Comparison of ENCODE assay signal across 8 cellular contexts in the genomic region with DNA sequence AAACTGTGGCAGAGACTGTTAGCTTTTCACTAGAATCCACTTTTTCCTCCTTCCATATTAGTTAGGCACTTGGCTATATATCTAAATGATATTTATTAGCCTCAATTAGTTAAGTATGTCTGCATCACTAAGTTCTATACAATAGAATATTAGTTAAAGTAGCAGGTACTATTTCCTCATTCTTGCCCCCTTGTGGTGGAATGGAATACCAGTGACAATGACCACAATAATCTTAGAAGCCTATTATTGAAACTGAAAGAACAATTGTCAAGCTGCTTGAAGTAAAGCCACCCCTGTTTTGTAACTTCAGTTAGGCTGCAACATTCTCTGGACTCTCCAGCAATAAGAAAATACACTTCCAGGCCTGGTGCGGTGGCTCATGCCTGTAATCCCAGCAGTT.
DNase-seq lines count a peak whose midpoint lies in the region; ATAC-seq and TF ChIP-seq lines count a peak whose summit lies in the region.

No MANE protein-coding gene starts in this region.

- H3K4me2 ChIP-seq in MM.1S (ENCODE audit: low read depth, low read length) (peak overlapping the region; percentile 30; the same call in 1 of the 2 replicates), fibroblast of lung (ENCODE audit: extremely low read depth, insufficient read depth, low read length) (no peak overlapping the region)

- H3K27me3 ChIP-seq in cardiac muscle cell (no peaks in the 10 kb centered on the region), MM.1S (replicated peaks; ENCODE audit: insufficient read depth, low read length) (no peaks in the 10 kb centered on the region), fibroblast of lung (ENCODE audit: control insufficient read depth, insufficient read depth, low read length) (no peaks in the 10 kb centered on the region)

- intact Hi-C loops in left cardiac atrium (cut with DNase I) = no loop called here

- H3K27ac ChIP-seq in cardiac muscle cell (no peak overlapping the region), MM.1S (ENCODE audit: low read length) (no peak overlapping the region), fibroblast of lung (ENCODE audit: insufficient read depth, low read length) (no peak overlapping the region)

- H3K9me3 ChIP-seq in cardiac muscle cell (ENCODE audit: low read depth) = no peaks in the 10 kb centered on the region
- H3K9me3 ChIP-seq in MM.1S (replicated peaks; ENCODE audit: insufficient read depth, low read length) = no peaks in the 10 kb centered on the region
- H3K9me3 ChIP-seq in fibroblast of lung (ENCODE audit: control insufficient read depth, insufficient read depth, low read depth, low read length) = no peaks in the 10 kb centered on the region

- H2AFZ ChIP-seq in MM.1S (ENCODE audit: low read length) (no peak overlapping the region), fibroblast of lung (ENCODE audit: low read length) (no peak overlapping the region)

- H3K4me1 ChIP-seq in cardiac muscle cell (ENCODE audit: low read depth) (no peaks in the 10 kb centered on the region), MM.1S (ENCODE audit: low read length) (0 out of 2 replicates have a peak, but pooled peaks cover 4% of the 10 kb centered on the region), fibroblast of lung (ENCODE audit: control insufficient read depth, extremely low read depth, insufficient read depth, low read length) (no peaks in the 10 kb centered on the region)

- ATAC-seq in left cardiac atrium = no peak

- DNase-seq in cardiac muscle cell (ENCODE audit: low read depth in 1 of 2, low spot score in 1 of 2) = peak in 1 of 2 donors; percentile 16
- no peak for DNase-seq in left cardiac atrium
- peak; percentile 11 for DNase-seq in HEK293T (ENCODE audit: extremely low spot score)
- peak; percentile 83 for DNase-seq in MM.1S
- peak; percentile 2 to 9 for DNase-seq in fibroblast of lung (ENCODE audit: low read depth in 2 of 2)
- no peak for DNase-seq in KG1 (lab: John Stamatoyannopoulos, UW)
- DNase-seq in NCI-H1417 treated with DMSO at 0.1 percent for 48 hours (lab: John Stamatoyannopoulos, UW) = no peak
- no peak for DNase-seq in NCI-H2081 treated with DMSO at 0.1 percent for 48 hours (lab: John Stamatoyannopoulos, UW)

- POLR2A ChIA-PET in HEK293T (lab: Yijun Ruan, JAX) = no interaction called here

- H3K79me2 ChIP-seq in MM.1S (ENCODE audit: low read length) (no peaks in the 10 kb centered on the region), fibroblast of lung (ENCODE audit: control insufficient read depth, insufficient read depth, low read length) (no peaks in the 10 kb centered on the region)

- no peaks in the 10 kb centered on the region for H3K36me3 ChIP-seq in cardiac muscle cell
- H3K36me3 ChIP-seq in MM.1S (replicated peaks; ENCODE audit: insufficient read depth, low read length) = no peaks in the 10 kb centered on the region
- H3K36me3 ChIP-seq in fibroblast of lung (ENCODE audit: control insufficient read depth, insufficient read depth, low read length) = no peaks in the 10 kb centered on the region

- H3K4me3 ChIP-seq in cardiac muscle cell = no peak overlapping the region
- H3K4me3 ChIP-seq in MM.1S (ENCODE audit: low read length) = no peak overlapping the region
- H3K4me3 ChIP-seq in fibroblast of lung (replicated peaks in 1 of 4; ENCODE audit: control extremely low read depth in 1 of 4, insufficient read depth in 1 of 4, low read depth in 3 of 4, low read length in 4 of 4) = no peak overlapping the region

- no peaks in the 10 kb centered on the region for H3F3A ChIP-seq in MM.1S (ENCODE audit: insufficient read depth, low read length)

- H4K20me1 ChIP-seq in MM.1S (ENCODE audit: insufficient read depth, low read length) (no peaks in the 10 kb centered on the region), fibroblast of lung (ENCODE audit: control insufficient read depth, extremely low read depth, insufficient read depth, low read length) (no peaks in the 10 kb centered on the region)

- no peaks in the 10 kb centered on the region for H3K9me2 ChIP-seq in MM.1S (replicated peaks; ENCODE audit: insufficient read depth, low read length)

- CTCF ChIA-PET in HEK293T (lab: Yijun Ruan, JAX) = no interaction called here

- peak; percentile 35 for TF ChIP-seq CTCF in cardiac muscle cell (IDR thresholded peaks at IDR 0.05; ENCODE audit: low read depth, low read length)
- peak; percentile 65 for TF ChIP-seq CTCF in MM.1S (IDR thresholded peaks at IDR 0.05; ENCODE audit: low read length)
- peak in 1 of 2 donors; percentile 41 for TF ChIP-seq CTCF in fibroblast of lung (conservative IDR thresholded peaks at IDR 0.05 in 1 of 2, IDR thresholded peaks at IDR 0.05 in 1 of 2; ENCODE audit: low read depth in 1 of 2, low read length in 2 of 2)

- no peak overlapping the region for H3K9ac ChIP-seq in MM.1S (ENCODE audit: low read length)
- H3K9ac ChIP-seq in fibroblast of lung (ENCODE audit: insufficient read depth, low read length) = no peak overlapping the region

TF ChIP-seq in HEK293T, 16 proteins besides CTCF, POLR2A, EP300 and RAD21:
- no peak for TF ChIP-seq TARDBP (IDR thresholded peaks at IDR 0.05)
- TF ChIP-seq NFRKB (IDR thresholded peaks at IDR 0.05) = no peak
- TF ChIP-seq FOXM1 (IDR thresholded peaks at IDR 0.05; ENCODE audit: borderline replicate concordance) = no peak
- no peak for TF ChIP-seq HDGF (IDR thresholded peaks at IDR 0.05; ENCODE audit: borderline replicate concordance)
- TF ChIP-seq LEF1 (IDR thresholded peaks at IDR 0.05; ENCODE audit: borderline replicate concordance) = no peak
- no peak for TF ChIP-seq SUZ12 (IDR thresholded peaks at IDR 0.05)
- TF ChIP-seq ZNF384 (IDR thresholded peaks at IDR 0.05) = no peak
- TF ChIP-seq, protein P1, sequence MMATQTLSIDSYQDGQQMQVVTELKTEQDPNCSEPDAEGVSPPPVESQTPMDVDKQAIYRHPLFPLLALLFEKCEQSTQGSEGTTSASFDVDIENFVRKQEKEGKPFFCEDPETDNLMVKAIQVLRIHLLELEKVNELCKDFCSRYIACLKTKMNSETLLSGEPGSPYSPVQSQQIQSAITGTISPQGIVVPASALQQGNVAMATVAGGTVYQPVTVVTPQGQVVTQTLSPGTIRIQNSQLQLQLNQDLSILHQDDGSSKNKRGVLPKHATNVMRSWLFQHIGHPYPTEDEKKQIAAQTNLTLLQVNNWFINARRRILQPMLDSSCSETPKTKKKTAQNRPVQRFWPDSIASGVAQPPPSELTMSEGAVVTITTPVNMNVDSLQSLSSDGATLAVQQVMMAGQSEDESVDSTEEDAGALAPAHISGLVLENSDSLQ (IDR thresholded peaks at IDR 0.05) = no peak
- TF ChIP-seq SP1 (IDR thresholded peaks at IDR 0.05) = no peak
- TF ChIP-seq FOXK2 (IDR thresholded peaks at IDR 0.05) = no peak
- no peak for TF ChIP-seq CTBP1 (IDR thresholded peaks at IDR 0.05; ENCODE audit: borderline replicate concordance)
- no peak for TF ChIP-seq ELF4 (IDR thresholded peaks at IDR 0.05)
- no peak for TF ChIP-seq BHLHE40 (IDR thresholded peaks at IDR 0.05; ENCODE audit: borderline replicate concordance)
- no peak for TF ChIP-seq L3MBTL2 (conservative IDR thresholded peaks at IDR 0.05)
- TF ChIP-seq FOXA1 (IDR thresholded peaks at IDR 0.05) = no peak
TF ChIP-seq in HEK293T: peak in this region for 0.

Comparison
In these comparisons a context has a peak if more than half of its experiments do, and no peak if none do; other contexts are left out.
1. DNase-seq: peak in HEK293T (single experiment), MM.1S (single experiment) and fibroblast of lung (2 of 2); none in left cardiac atrium (single experiment), KG1 (single experiment), NCI-H1417 treated with DMSO at 0.1 percent for 48 hours (single experiment) and NCI-H2081 treated with DMSO at 0.1 percent for 48 hours (single experiment).